ENCODE assay signal across 8 cellular contexts in the genomic region with DNA sequence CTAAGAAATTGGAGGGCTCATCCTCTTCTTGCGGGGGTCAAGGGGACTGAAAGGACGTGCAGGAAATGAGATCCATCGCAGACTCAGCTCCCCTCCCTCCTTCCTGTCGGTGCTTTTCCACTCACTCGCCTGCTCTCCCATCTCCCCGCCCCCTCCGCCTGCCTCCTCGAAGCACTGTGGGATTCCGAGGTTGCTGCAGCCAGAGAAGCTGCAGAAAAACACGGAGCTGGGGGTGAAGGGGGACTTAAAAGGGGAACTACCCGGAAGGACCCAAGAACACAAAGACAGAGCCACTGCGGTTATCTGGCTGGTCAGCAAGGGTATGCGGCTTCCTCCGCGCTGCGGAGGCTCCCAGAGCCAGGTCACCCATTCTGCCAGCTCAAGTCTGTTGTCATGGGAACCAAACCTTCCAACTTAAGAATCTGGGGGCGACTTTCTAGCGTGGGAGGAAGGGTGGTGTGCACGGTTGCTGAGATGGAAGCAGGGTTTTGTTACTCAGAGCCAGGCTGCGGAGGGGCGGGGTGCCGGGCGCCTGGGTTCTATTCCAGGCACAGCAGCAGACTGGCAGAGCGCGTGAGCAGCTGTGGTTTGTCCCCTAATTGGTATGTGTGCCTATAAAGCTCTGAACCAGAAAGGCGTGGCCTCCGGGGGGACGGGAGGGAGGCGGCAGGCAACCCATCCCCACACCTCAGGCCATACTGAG. TPM values are rescaled to one million over a fixed set of nuclear protein-coding genes. Genes with fewer than 3 reads are reported as not detected.
DNase-seq lines count a peak whose midpoint lies in the region; ATAC-seq and TF ChIP-seq lines count a peak whose summit lies in the region.

No MANE protein-coding gene starts in this region.

- H3K4me3 ChIP-seq in NT2/D1 (ENCODE audit: insufficient read length, low read depth) (peak overlapping the region; percentile 60), fibroblast of pulmonary artery (replicated peaks; ENCODE audit: low read depth, low read length) (peak overlapping the region; percentile 45)

- H3K9me3 ChIP-seq in NT2/D1 (ENCODE audit: insufficient read depth, low read length), result no peaks in the 10 kb centered on the region

- peak; percentile 94 for DNase-seq in G401 (ENCODE audit: low spot score)
- no peak for DNase-seq in NT2/D1 (ENCODE audit: low read depth, low spot score)
- peak; percentile 7 for DNase-seq in activated effector memory CD4-positive, alpha-beta T cell treated with Interleukin-2 at 50 U/mL for 16 hours
- DNase-seq in fibroblast of pulmonary artery (ENCODE audit: low read depth), result peak; percentile 92
- peak; percentile 39 for DNase-seq in natural killer cell
- peak; percentile 77 for DNase-seq in stimulated activated naive CD8-positive, alpha-beta T cell treated with anti-CD3 and anti-CD28 coated beads, Interleukin-15, Interleukin-2, amounts not matched to agents 100 U/mL and 50 U/mL, for 24 hours
- no peak for DNase-seq in NCI-H1048 (lab: John Stamatoyannopoulos, UW)

- peaks cover 10% of the 10 kb centered on the region for H3K4me1 ChIP-seq in NT2/D1 (ENCODE audit: insufficient read depth, insufficient read length)

- no peak for TF ChIP-seq CTCF in fibroblast of pulmonary artery (IDR thresholded peaks at IDR 0.05; ENCODE audit: low read length, missing control alignments)
- no peak for TF ChIP-seq CTCF in natural killer cell (IDR thresholded peaks at IDR 0.05)

- intact Hi-C loops in natural killer cell (cut with micrococcal nuclease), result loop anchor here (5.0 kb wide), 2 partner anchors 101 to 186 kb away; a partner anchor contains a TSS

- peak overlapping the region; percentile 74 to 82 for H3K27ac Mint-ChIP-seq in natural killer cell

- H3K27me3 Mint-ChIP-seq in natural killer cell (ENCODE audit: low read depth in 2 of 2), result no peaks in the 10 kb centered on the region

- H3K9ac ChIP-seq in NT2/D1 (ENCODE audit: insufficient read length, low read depth), result peak overlapping the region; percentile 74

- H3K4me3 Mint-ChIP-seq in natural killer cell, result peak overlapping the region; percentile 95

- H3K4me1 Mint-ChIP-seq in natural killer cell, result peaks cover 60 to 61% of the 10 kb centered on the region in 2 donors

- ATAC-seq in HG02642 (IDR thresholded peaks at IDR 0.05; ENCODE audit: poor library complexity, unreplicated experiment) (peak; percentile 34), natural killer cell (peak; percentile 27 to 47 (median 28))
- peak; percentile 69 for ATAC-seq in stimulated activated naive CD8-positive, alpha-beta T cell treated with anti-CD3 and anti-CD28 coated beads, Interleukin-15, Interleukin-2, amounts not matched to agents 100 U/mL and 50 U/mL, for 24 hours

- H3K9me3 Mint-ChIP-seq in natural killer cell, result no peaks in the 10 kb centered on the region

- in situ Hi-C loops in G401 (cut with HindIII; ENCODE audit: low sequenced_read_pairs), result no loop called here

- peaks cover 7% of the 10 kb centered on the region for H3K36me3 Mint-ChIP-seq in natural killer cell

- H3K36me3 ChIP-seq in NT2/D1 (ENCODE audit: insufficient read depth, insufficient read length, low read length), result peaks cover 46% of the 10 kb centered on the region

- H3K27me3 ChIP-seq in NT2/D1 (ENCODE audit: insufficient read depth, insufficient read length), result no peaks in the 10 kb centered on the region

RNA-seq across cellular contexts. Expression of a gene that starts 24.9 kb away (rescaled TPM):
- 0.14 and 0.18 TPM in 2 replicates for total RNA-seq in G401 (2014; rRNA removed; shearing (Covaris generic))
- under 1 TPM; 0.31 to 0.97 (median 0.50) TPM for total RNA-seq in natural killer cell

RNA-seq across cellular contexts. Expression of a gene that starts 28.9 kb away (rescaled TPM):
- total RNA-seq in G401 (2014; rRNA removed; shearing (Covaris generic)), result not detected in 2 replicates
- under 1 TPM; 0.31 to 0.84 (median 0.45) TPM for total RNA-seq in natural killer cell

RNA-seq across cellular contexts. Expression of a gene that starts 38.0 kb away (rescaled TPM):
- total RNA-seq in G401 (2014; rRNA removed; shearing (Covaris generic)), result 1.0 and 7.7 TPM in 2 replicates
- 1 to 10 TPM in 1 of 3 donors, under 1 TPM in 2; 0.68 to 1.5 (median 0.75) TPM for total RNA-seq in natural killer cell

Comparison
In these comparisons a context has a peak if more than half of its experiments do, and no peak if none do; other contexts are left out.
1. DNase-seq: peak in G401 (single experiment), activated effector memory CD4-positive, alpha-beta T cell treated with Interleukin-2 at 50 U/mL for 16 hours (single experiment), fibroblast of pulmonary artery (single experiment), natural killer cell (single experiment) and stimulated activated naive CD8-positive, alpha-beta T cell treated with anti-CD3 and anti-CD28 coated beads, Interleukin-15, Interleukin-2, amounts not matched to agents 100 U/mL and 50 U/mL, for 24 hours (single experiment); none in NT2/D1 (single experiment) and NCI-H1048 (single experiment).
2. Peak in every context shown above with its lines, with median percentiles within 50 percentile points of each other: ATAC-seq.